Comparison of ENCODE assay signal across 18 cellular contexts in the genomic region with DNA sequence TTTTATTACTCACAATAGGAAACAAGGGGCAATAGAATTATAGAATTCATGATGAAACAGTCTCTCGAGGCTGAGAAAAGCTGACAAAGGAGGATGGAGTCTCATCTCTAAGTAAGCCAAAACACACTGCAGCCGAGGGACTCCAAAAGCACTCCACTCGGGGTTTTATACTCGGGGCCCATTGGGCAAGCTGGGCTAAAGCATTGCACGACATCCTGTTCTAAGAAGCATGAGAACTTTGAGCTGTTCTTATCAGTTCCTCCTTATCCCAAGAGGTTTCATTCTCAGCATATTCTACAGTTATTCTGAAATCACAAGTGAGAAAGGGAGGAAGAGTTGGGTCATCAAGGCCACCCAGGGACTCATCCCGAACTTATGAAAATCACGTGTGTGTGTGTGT.
"Had no signal": no experiment of that assay in that cellular context is flagged by ENCODE, and none has a peak within 500 bp of the region (broad histone marks: within the 10 kb centered on the region; RNA-seq: fewer than 3 reads in every experiment).

No MANE protein-coding gene starts in this region.

- H3K9me3 ChIP-seq: pancreas had no signal

- H3K36me3 ChIP-seq: pancreas had no signal

- ATAC-seq: naive thymus-derived CD4-positive, alpha-beta T cell; pancreas; right cardiac atrium had no signal

- H3K27me3 ChIP-seq: dorsolateral prefrontal cortex, hepatocyte had no signal

- H3K4me1 ChIP-seq: pancreas had no signal

- H2AFZ ChIP-seq: hepatocyte had no signal

- H3K79me2 ChIP-seq: hepatocyte had no signal

- DNase-seq: dorsolateral prefrontal cortex; effector CD8-positive, alpha-beta T cell; foreskin melanocyte; head of caudate nucleus; kidney glomerular epithelial cell; mesendoderm; naive thymus-derived CD4-positive, alpha-beta T cell; nephron progenitor cell; nucleus accumbens; pancreas; right cardiac atrium; small intestine; stimulated activated CD4-positive, alpha-beta T cell treated with anti-CD3 and anti-CD28 coated beads, Interleukin-12 subunit alpha, Interleukin-12 subunit beta, amount 100 ng/mL, for 4 hours; stimulated activated naive CD4-positive, alpha-beta T cell treated with Interleukin-2 at 50 U/mL for 16 hours; trophoblast cell had no signal

- H3K9me3 Mint-ChIP-seq: nephron progenitor cell had no signal

- H3K4me3 Mint-ChIP-seq: naive thymus-derived CD4-positive, alpha-beta T cell; nephron progenitor cell had no signal

- H3K27me3 Mint-ChIP-seq: naive thymus-derived CD4-positive, alpha-beta T cell; progenitor cell of endocrine pancreas had no signal

- H3K27ac Mint-ChIP-seq: naive thymus-derived CD4-positive, alpha-beta T cell; nephron progenitor cell; progenitor cell of endocrine pancreas had no signal

- H3K36me3 Mint-ChIP-seq: naive thymus-derived CD4-positive, alpha-beta T cell had no signal

- H3K4me2 ChIP-seq: hepatocyte had no signal

- H3K27ac ChIP-seq: coronary artery, dorsolateral prefrontal cortex, hepatocyte, pancreas had no signal

- H3K4me3 ChIP-seq: coronary artery, dorsolateral prefrontal cortex, hepatocyte, pancreas had no signal

- H3K4me1 Mint-ChIP-seq: naive thymus-derived CD4-positive, alpha-beta T cell; nephron progenitor cell had no signal
